23 cellular contexts compared by ENCODE assay signal in the genomic region with DNA sequence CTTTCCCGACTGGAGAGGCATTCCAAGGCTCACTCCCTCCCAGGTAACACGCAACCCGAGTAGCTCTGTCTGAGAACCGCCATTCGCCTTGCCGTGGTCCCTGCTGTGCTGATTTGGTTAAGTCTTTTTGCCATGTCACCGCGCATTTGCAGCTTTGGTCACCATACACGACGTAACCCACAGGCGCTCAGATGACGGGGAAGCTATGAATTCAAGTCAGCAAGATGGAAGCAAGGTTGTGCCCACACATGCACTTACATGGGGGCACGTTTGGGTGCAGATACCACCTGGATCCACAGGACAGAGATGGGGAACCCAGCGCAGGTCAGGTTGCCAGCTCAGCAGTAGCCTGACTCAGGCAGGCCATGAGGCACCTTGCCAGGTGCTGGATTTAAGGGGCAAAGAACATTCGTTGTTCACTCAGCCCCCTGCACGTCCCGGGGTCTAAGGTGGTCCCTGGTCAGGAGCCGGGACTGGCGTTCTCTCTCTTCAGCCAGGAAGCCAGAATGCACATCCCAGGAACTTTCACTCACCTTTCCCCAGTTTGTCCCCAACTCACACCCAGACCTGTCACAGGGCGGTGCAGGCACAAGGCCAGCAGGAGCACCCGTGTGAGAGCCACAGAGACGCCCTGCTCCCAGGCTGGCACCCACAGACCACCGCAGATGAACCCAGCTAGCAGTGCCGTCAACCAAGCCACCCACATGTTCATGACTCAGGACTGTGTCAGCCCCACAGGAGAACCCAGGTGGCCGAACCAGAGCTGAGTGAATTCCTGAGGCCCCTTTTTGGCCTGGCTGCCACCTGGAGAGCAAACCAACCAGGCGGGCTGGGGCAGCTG. TPM values are rescaled to one million over a fixed set of nuclear protein-coding genes. Genes with fewer than 3 reads are reported as not detected.
DNase-seq lines count a peak whose midpoint lies in the region; ATAC-seq, FAIRE-seq and TF ChIP-seq lines count a peak whose summit lies in the region.
"Had no signal": no experiment of that assay in that cellular context is flagged by ENCODE, and none has a peak within 500 bp of the region (broad histone marks: within the 10 kb centered on the region; RNA-seq: fewer than 3 reads in every experiment).

No MANE protein-coding gene starts in this region.

- no peak overlapping the region for H3K4me3 Mint-ChIP-seq in GM23338
- H3K4me3 Mint-ChIP-seq in astrocyte (ENCODE audit: unreplicated experiment), result no peak overlapping the region
- H3K4me3 Mint-ChIP-seq: central memory CD8-positive, alpha-beta T cell; T-helper 1 cell treated with Interleukin-12 subunit alpha and Interleukin-12 subunit beta and Interleukin-4 antibody, amounts not matched to agents 30 μg/mL and 1 μg/mL, for 36 hours had no signal

- in situ Hi-C loops in KBM-7 (cut with MboI; ENCODE audit: low pct_unique_long_range_greater_than_20kb, low sequenced_read_pairs), result no loop called here

- H3K9ac ChIP-seq in astrocyte (ENCODE audit: low read length), result no peak overlapping the region

- no peak for ATAC-seq in GM23338
- ATAC-seq: left lung had no signal

- H3K36me3 Mint-ChIP-seq in GM23338 (ENCODE audit: low read depth) (no peaks in the 10 kb centered on the region), astrocyte (ENCODE audit: low read depth, unreplicated experiment) (peaks cover 3% of the 10 kb centered on the region)

- H3K4me1 Mint-ChIP-seq in GM23338 (no peaks in the 10 kb centered on the region; the same call in 2 of the 3 replicates), astrocyte (ENCODE audit: low read depth, unreplicated experiment) (no peaks in the 10 kb centered on the region)
- H3K4me1 Mint-ChIP-seq: central memory CD8-positive, alpha-beta T cell had no signal

- H3K9me2 ChIP-seq in GM23338 (ENCODE audit: insufficient read depth), result peaks cover 4% of the 10 kb centered on the region; the same call in 1 of the 2 replicates

- H3K4me2 ChIP-seq in GM23338, result no peak overlapping the region
- no peak overlapping the region for H3K4me2 ChIP-seq in astrocyte (ENCODE audit: low read length)

- H3K4me1 ChIP-seq in GM23338 (ENCODE audit: insufficient read depth), result no peaks in the 10 kb centered on the region
- H3K4me1 ChIP-seq in astrocyte (ENCODE audit: insufficient read depth, low read length), result no peaks in the 10 kb centered on the region
- peaks cover 6% of the 10 kb centered on the region for H3K4me1 ChIP-seq in prostate gland (replicated peaks)
- H3K4me1 ChIP-seq: BE2C, esophagus squamous epithelium, HAP-1, left lung had no signal

- TF ChIP-seq POLR2A in prostate gland (IDR thresholded peaks at IDR 0.05), result no peak

- H4K20me1 ChIP-seq in GM23338 (replicated peaks; ENCODE audit: insufficient read depth), result no peaks in the 10 kb centered on the region; the same call in 1 of the 2 replicates
- H4K20me1 ChIP-seq in astrocyte (ENCODE audit: insufficient read depth, low read length), result no peaks in the 10 kb centered on the region

- no peak for FAIRE-seq in astrocyte (lab: Jason Lieb, UNC)

- no peak overlapping the region for H3K27ac ChIP-seq in GM23338 (ENCODE audit: low read depth)
- no peak overlapping the region for H3K27ac ChIP-seq in astrocyte (ENCODE audit: low read depth, low read length)
- H3K27ac ChIP-seq in prostate gland, result no peak overlapping the region
- H3K27ac ChIP-seq: esophagus squamous epithelium, left lung had no signal

- peaks cover 3% of the 10 kb centered on the region for H3K9me3 ChIP-seq in astrocyte (ENCODE audit: insufficient read depth, low read depth, low read length)
- H3K9me3 ChIP-seq in prostate gland, result no peaks in the 10 kb centered on the region
- H3K9me3 ChIP-seq: BE2C, esophagus squamous epithelium, HAP-1, left lung had no signal

- intact Hi-C loops in prostate gland (cut with DNase I), result no loop called here

- no peak for TF ChIP-seq CTCF in GM23338 (conservative IDR thresholded peaks at IDR 0.05; ENCODE audit: low read depth in 2 of 2)
- TF ChIP-seq CTCF in astrocyte (IDR thresholded peaks at IDR 0.05; ENCODE audit: insufficient read depth, low read depth, low read length), result no peak
- TF ChIP-seq CTCF in prostate gland (IDR thresholded peaks at IDR 0.05), result no peak
- TF ChIP-seq CTCF in foreskin fibroblast (IDR thresholded peaks at IDR 0.05; ENCODE audit: low read depth, low read length), result no peak

- H2AFZ ChIP-seq in GM23338 (no peak overlapping the region), astrocyte (ENCODE audit: low read depth, low read length) (no peak overlapping the region)

- H3K79me2 ChIP-seq in GM23338 (replicated peaks; ENCODE audit: insufficient read depth) (no peaks in the 10 kb centered on the region), astrocyte (ENCODE audit: insufficient read depth, low read length) (no peaks in the 10 kb centered on the region)

- H3K36me3 ChIP-seq in GM23338 (ENCODE audit: insufficient read depth) (no peaks in the 10 kb centered on the region), astrocyte (ENCODE audit: insufficient read depth, low read length) (no peaks in the 10 kb centered on the region), prostate gland (no peaks in the 10 kb centered on the region)
- H3K36me3 ChIP-seq: BE2C, HAP-1, left lung had no signal

- H3K27me3 ChIP-seq in GM23338 (ENCODE audit: insufficient read depth) (no peaks in the 10 kb centered on the region), astrocyte (ENCODE audit: insufficient read depth, low read length) (no peaks in the 10 kb centered on the region), prostate gland (replicated peaks; ENCODE audit: insufficient read depth) (no peaks in the 10 kb centered on the region)
- H3K27me3 ChIP-seq: BE2C, esophagus squamous epithelium, left lung had no signal

- H3F3A ChIP-seq in GM23338 (replicated peaks; ENCODE audit: low read depth), result no peaks in the 10 kb centered on the region

- H3K27me3 Mint-ChIP-seq in GM23338 (ENCODE audit: insufficient read depth, low read depth, poor library complexity), result peaks cover 2% of the 10 kb centered on the region
- peaks cover 24% of the 10 kb centered on the region for H3K27me3 Mint-ChIP-seq in astrocyte (ENCODE audit: low read depth, unreplicated experiment)

- H3K4me3 ChIP-seq in GM23338 (no peak overlapping the region), astrocyte (ENCODE audit: insufficient read depth, low read depth, low read length) (no peak overlapping the region), prostate gland (no peak overlapping the region), foreskin fibroblast (ENCODE audit: low read depth in 1 of 2, low read length in 2 of 2) (no peak overlapping the region)
- H3K4me3 ChIP-seq: esophagus squamous epithelium, HAP-1, left lung had no signal

- H3K9me3 Mint-ChIP-seq in GM23338, result peaks cover 7% of the 10 kb centered on the region
- H3K9me3 Mint-ChIP-seq in astrocyte (ENCODE audit: unreplicated experiment), result peaks cover 13% of the 10 kb centered on the region
- H3K9me3 Mint-ChIP-seq: central memory CD8-positive, alpha-beta T cell had no signal

- DNase-seq in activated CD4-positive, alpha-beta T cell treated with anti-CD3 and anti-CD28 coated beads for 1 hour, result peak; percentile 6
- DNase-seq in activated CD4-positive, alpha-beta T cell treated with anti-CD3 and anti-CD28 coated beads, Interleukin-2, amount 50 U/mL, for 4 hours, result no peak
- no peak for DNase-seq in GM23338 (ENCODE audit: low spot score)
- peak; percentile 47 for DNase-seq in astrocyte (ENCODE audit: low read depth)
- peak; percentile 3 for DNase-seq in prostate gland (ENCODE audit: low spot score)
- no peak for DNase-seq in foreskin fibroblast
- DNase-seq in KBM-7, result no peak
- DNase-seq in GF-D8 (lab: John Stamatoyannopoulos, UW), result no peak
- DNase-seq: 8988T; activated gamma-delta T cell treated with Interleukin-2 at 50 U/mL for 16 hours; anterior cingulate cortex; BE2C; Calu3; esophagus squamous epithelium; Karpas-422; NCI-H1105 treated with DMSO at 0.1 percent for 48 hours; NCI-H526 treated with DMSO at 0.1 percent for 48 hours; stimulated activated naive CD4-positive, alpha-beta T cell treated with Interleukin-2 at 50 U/mL for 16 hours had no signal

- WGBS in prostate gland, result 96% methylated on average over 26 of the region's 26 CpGs

- peak overlapping the region; percentile 56; the same call in 1 of the 2 replicates for H3K27ac Mint-ChIP-seq in GM23338
- H3K27ac Mint-ChIP-seq in astrocyte (ENCODE audit: unreplicated experiment), result no peak overlapping the region
- H3K27ac Mint-ChIP-seq: T-helper 1 cell treated with Interleukin-12 subunit alpha and Interleukin-12 subunit beta and Interleukin-4 antibody, amounts not matched to agents 30 μg/mL and 1 μg/mL, for 36 hours had no signal

TF ChIP-seq in GM23338, 12 proteins besides CTCF, POLR2A, EP300 and RAD21 (continues in another document):
- no peak for TF ChIP-seq JUNB (IDR thresholded peaks at IDR 0.05; ENCODE audit: unreplicated experiment)
- no peak for TF ChIP-seq NANOG (IDR thresholded peaks at IDR 0.05; ENCODE audit: borderline replicate concordance)
- TF ChIP-seq ZNF331 (CRISPR knock-in tag; IDR thresholded peaks at IDR 0.05; ENCODE audit: low read depth), result no peak
- TF ChIP-seq EZH2phosphoT487 (IDR thresholded peaks at IDR 0.05; ENCODE audit: unreplicated experiment), result no peak
- TF ChIP-seq ZNF114 (CRISPR knock-in tag; IDR thresholded peaks at IDR 0.05), result no peak
- no peak for TF ChIP-seq EZH2 (IDR thresholded peaks at IDR 0.05; ENCODE audit: low read depth, unreplicated experiment)
- TF ChIP-seq POLR2AphosphoS5 (IDR thresholded peaks at IDR 0.05; ENCODE audit: low read depth), result no peak
- no peak for TF ChIP-seq CREB1 (CRISPR knock-in tag; IDR thresholded peaks at IDR 0.05; ENCODE audit: low read depth)
- TF ChIP-seq ETS1 (IDR thresholded peaks at IDR 0.05), result no peak

RNA-seq across cellular contexts. Expression of gene SNED1, which starts 19.9 kb away (rescaled TPM):
- 1.1 and 2.8 TPM in 2 replicates for total RNA-seq in GM23338 (2014; rRNA removed; shearing (Covaris generic))
- 1.3 and 1.5 TPM in 2 replicates for polyA plus RNA-seq in GM23338 (2016; fragmentation: Nextera tagmentation; extraction: Ambion mirVana)
- 0.23 and 0.48 TPM in 2 replicates for total RNA-seq in astrocyte
- total RNA-seq in prostate gland, result 100 to 1,000 TPM in 1 of 2 donors, 10 to 100 TPM in 1; 32.0 to 115 TPM
- total RNA-seq: HT-29 had no signal

Comparison
In these comparisons a context has a peak if more than half of its experiments do, and no peak if none do; other contexts are left out.
1. DNase-seq: peak in activated CD4-positive, alpha-beta T cell treated with anti-CD3 and anti-CD28 coated beads for 1 hour (single experiment), astrocyte (single experiment) and prostate gland (single experiment); none in activated CD4-positive, alpha-beta T cell treated with anti-CD3 and anti-CD28 coated beads, Interleukin-2, amount 50 U/mL, for 4 hours (0 of 2), GM23338 (single experiment), foreskin fibroblast (0 of 2), KBM-7 (single experiment) and GF-D8 (single experiment).